ENCODE assay signal across 31 cellular contexts in genomic region chr4:60034371-60034770, GRCh38.
DNase-seq lines count a peak whose midpoint lies in the region; ATAC-seq, FAIRE-seq and TF ChIP-seq lines count a peak whose summit lies in the region.
"Had no signal": no experiment of that assay in that cellular context is flagged by ENCODE, and none has a peak within 500 bp of the region (broad histone marks: within the 10 kb centered on the region; RNA-seq: fewer than 3 reads in every experiment).

No MANE protein-coding gene starts in this region.

- H3K23me2 ChIP-seq in H1 (ENCODE audit: low read depth, low read length): no peaks in the 10 kb centered on the region

- no peak overlapping the region for H3K9ac ChIP-seq in H1 (replicated peaks in 1 of 4; ENCODE audit: extremely low read depth in 1 of 4, low read depth in 3 of 4, low read length in 3 of 4)

- CTCF ChIA-PET in H1 (lab: Charles Lee; ENCODE audit: partially characterized antibody): interaction anchor here (1.1 kb wide), 1 partner anchor 15 kb away, joined by 3 read pairs; no protein-coding TSS in a partner anchor
- CTCF ChIA-PET in CD4-positive, alpha-beta T cell (lab: Charles Lee): no interaction called here

- DNase-seq in NCI-H748 (lab: John Stamatoyannopoulos, UW; ENCODE audit: unreplicated experiment) (peak; percentile 2), NCI-H748 treated with DMSO at 0.1 percent for 48 hours (lab: John Stamatoyannopoulos, UW) (no peak), NCI-H69 (lab: John Stamatoyannopoulos, UW) (peak; percentile 66), H1 (ENCODE audit: low read depth in 1 of 2, low spot score in 2 of 2) (no peak), smooth muscle cell of the brain vasculature (ENCODE audit: low read depth, low spot score) (peak; percentile 15), sciatic nerve (ENCODE audit: low spot score) (no peak), heart left ventricle (no peak)
- no peak for DNase-seq in CD4-positive, alpha-beta T cell
- DNase-seq: activated gamma-delta T cell treated with Interleukin-2 at 50 U/mL for 16 hours; activated T-cell treated with anti-CD3 and anti-CD28 coated beads, Interleukin-2, amount 50 U/mL, for 4 hours; caudate nucleus; CD8-positive, alpha-beta memory T cell; DMS 273 treated with DMSO at 0.1 percent for 48 hours; effector memory CD4-positive, alpha-beta T cell; KG1; mesendoderm; NCI-H1105 treated with DMSO at 0.1 percent for 48 hours; posterior cingulate gyrus; right cardiac atrium; stimulated activated CD4-positive, alpha-beta T cell treated with anti-CD3 and anti-CD28 coated beads, Interleukin-4, amount 100 ng/mL, for 1 hour; T-cell; tibial artery had no signal

- H4K20me1 ChIP-seq in H1 (replicated peaks in 1 of 2; ENCODE audit: control insufficient read depth in 1 of 2, insufficient read depth in 2 of 2, low read length in 2 of 2): no peaks in the 10 kb centered on the region

- H3K27me3 Mint-ChIP-seq in CD4-positive, alpha-beta T cell: no peaks in the 10 kb centered on the region
- H3K27me3 Mint-ChIP-seq: B cell; CD8-positive, alpha-beta memory T cell; T-cell had no signal

- H3K56ac ChIP-seq in H1 (replicated peaks; ENCODE audit: insufficient read length, low read depth, low read length): no peak overlapping the region

- no peaks in the 10 kb centered on the region for H3K36me3 ChIP-seq in H1 (ENCODE audit: control insufficient read depth in 2 of 4, insufficient read depth in 4 of 4, low read length in 3 of 4)
- no peaks in the 10 kb centered on the region for H3K36me3 ChIP-seq in heart left ventricle
- H3K36me3 ChIP-seq: left lung, neutrophil, tibial artery had no signal

- peaks cover 0 to 3% (median 0%) of the 10 kb centered on the region in 4 experiments; a peak in 2 of 7 replicates for H3K4me1 ChIP-seq in H1 (replicated peaks in 1 of 4; ENCODE audit: control insufficient read depth in 3 of 4, insufficient read depth in 4 of 4, low read length in 3 of 4)
- no peaks in the 10 kb centered on the region for H3K4me1 ChIP-seq in heart left ventricle
- H3K4me1 ChIP-seq: left lung, tibial artery had no signal

- no peak overlapping the region for H2BK15ac ChIP-seq in H1 (ENCODE audit: low read length)

- H3K79me1 ChIP-seq in H1 (ENCODE audit: low read depth, low read length): no peaks in the 10 kb centered on the region

- H2AFZ ChIP-seq in H1 (ENCODE audit: low read length): peak overlapping the region; percentile 91

- POLR2A ChIA-PET in H1 (lab: Charles Lee; ENCODE audit: partially characterized antibody): no interaction called here
- POLR2A ChIA-PET in CD4-positive, alpha-beta T cell (lab: Charles Lee): no interaction called here

- no peak for FAIRE-seq in H1 (lab: Jason Lieb, UNC)
- FAIRE-seq: astrocyte, GM12892, islet of Langerhans had no signal

- H3K14ac ChIP-seq in H1 (ENCODE audit: insufficient read length): no peak overlapping the region

- H2BK5ac ChIP-seq in H1 (ENCODE audit: low read depth, low read length): no peak overlapping the region

- intact Hi-C loops in sciatic nerve (cut with DNase I): no loop called here
- intact Hi-C loops in heart left ventricle (cut with DNase I): no loop called here
- intact Hi-C loops in CD4-positive, alpha-beta T cell (cut with DNase I, micrococcal nuclease): no loop called here

- H3K27ac Mint-ChIP-seq in CD4-positive, alpha-beta T cell: no peak overlapping the region
- H3K27ac Mint-ChIP-seq: B cell, T-cell had no signal

- no peak overlapping the region for H2AK5ac ChIP-seq in H1 (ENCODE audit: low read depth, low read length)

- 89% methylated on average over 7 of the region's 7 CpGs; no CpG with 5 or more reads in 1 of the 2 experiments for WGBS in H1 (ENCODE audit: extremely low coverage in 1 of 2, insufficient coverage in 1 of 2, insufficient read length in 1 of 2, insufficient replicate concordance in 2 of 2, low coverage in 1 of 2, low lambda C conversion rate in 2 of 2, missing lambda C conversion rate in 1 of 2), 2 experiments
- 42 to 56% (median 47%) methylated on average over 7 of the region's 7 CpGs for WGBS in heart left ventricle, 4 donors

- no peak overlapping the region for H3K4me3 ChIP-seq in H1 (ENCODE audit: extremely low read depth in 1 of 4, insufficient read depth in 2 of 4, low read depth in 3 of 4, low read length in 4 of 4)
- no peak overlapping the region for H3K4me3 ChIP-seq in heart left ventricle
- H3K4me3 ChIP-seq: coronary artery, left lung, tibial artery had no signal

- no peak overlapping the region for H2BK120ac ChIP-seq in H1 (replicated peaks; ENCODE audit: low read depth, low read length)

- H2BK12ac ChIP-seq in H1 (ENCODE audit: low read depth, low read length): no peak overlapping the region

- H3K4me3 Mint-ChIP-seq in CD4-positive, alpha-beta T cell: no peak overlapping the region
- H3K4me3 Mint-ChIP-seq: activated T-cell treated with anti-CD3 and anti-CD28 coated beads, Interleukin-2, amount 50 U/mL, for 4 hours; B cell; CD8-positive, alpha-beta memory T cell; T-cell had no signal

- H2BK20ac ChIP-seq in H1 (ENCODE audit: low read length): no peak overlapping the region

- TF ChIP-seq EP300 in H1 (IDR thresholded peaks at IDR 0.05; ENCODE audit: borderline replicate concordance in 1 of 2, low read depth in 2 of 2, low read length in 2 of 2): no peak

- H3K23ac ChIP-seq in H1 (ENCODE audit: insufficient read length): no peak overlapping the region

- H4K5ac ChIP-seq in H1 (ENCODE audit: insufficient read length, low read depth, low read length): no peak overlapping the region

- TF ChIP-seq POLR2A in H1 (IDR thresholded peaks at IDR 0.05; ENCODE audit: control extremely low read depth in 1 of 2, low read depth in 2 of 2, low read length in 2 of 2) (no peak), heart left ventricle (IDR thresholded peaks at IDR 0.05) (no peak)

- H3K36me3 Mint-ChIP-seq in CD4-positive, alpha-beta T cell (ENCODE audit: low read depth): no peaks in the 10 kb centered on the region
- H3K36me3 Mint-ChIP-seq: CD8-positive, alpha-beta memory T cell; T-cell had no signal

- no peak for ATAC-seq in sciatic nerve
- no peak for ATAC-seq in heart left ventricle
- ATAC-seq in CD4-positive, alpha-beta T cell (ENCODE audit: poor library complexity): no peak
- ATAC-seq: activated T-cell treated with anti-CD3 and anti-CD28 coated beads, Interleukin-2, amount 50 U/mL, for 4 hours; HCT116; left lung; right cardiac atrium; T-cell had no signal

- H3K79me2 ChIP-seq in H1 (ENCODE audit: control insufficient read depth in 1 of 2, insufficient read depth in 2 of 2, low read length in 2 of 2): no peaks in the 10 kb centered on the region

- no peak overlapping the region for H3K4me2 ChIP-seq in H1 (ENCODE audit: insufficient read depth in 1 of 2, low read depth in 2 of 2, low read length in 2 of 2)

- no peaks in the 10 kb centered on the region for H3K27me3 ChIP-seq in H1 (replicated peaks in 1 of 4; ENCODE audit: control insufficient read depth in 3 of 4, extremely low read depth in 1 of 4, insufficient read depth in 3 of 4, low read length in 3 of 4)
- no peaks in the 10 kb centered on the region for H3K27me3 ChIP-seq in heart left ventricle
- H3K27me3 ChIP-seq in CD4-positive, alpha-beta T cell (ENCODE audit: control insufficient read depth, insufficient read depth, low read length): no peaks in the 10 kb centered on the region
- H3K27me3 ChIP-seq: left lung, neutrophil, tibial artery had no signal

- H3K9me3 Mint-ChIP-seq in CD4-positive, alpha-beta T cell: peaks cover 9% of the 10 kb centered on the region

- H3K27ac ChIP-seq in H1 (ENCODE audit: low read depth, low read length): no peak overlapping the region
- H3K27ac ChIP-seq in heart left ventricle: no peak overlapping the region
- no peak overlapping the region for H3K27ac ChIP-seq in CD4-positive, alpha-beta T cell (ENCODE audit: low read depth, low read length)
- H3K27ac ChIP-seq: coronary artery, epithelial cell of prostate, left lung, neutrophil, tibial artery had no signal

- H3K18ac ChIP-seq in H1 (ENCODE audit: extremely low read depth, low read length): no peak overlapping the region; the same call in 1 of the 2 replicates

- H4K8ac ChIP-seq in H1 (ENCODE audit: extremely low read depth, insufficient read depth, low read length): no peak overlapping the region

- TF ChIP-seq RAD21 in H1 (IDR thresholded peaks at IDR 0.05 in 1 of 2, conservative IDR thresholded peaks at IDR 0.05 in 1 of 2; ENCODE audit: low read depth in 2 of 2, low read length in 2 of 2): no peak

- H3K9me3 ChIP-seq in H1 (ENCODE audit: insufficient read depth in 2 of 2, low read depth in 1 of 2, low read length in 1 of 2) (no peaks in the 10 kb centered on the region), heart left ventricle (no peaks in the 10 kb centered on the region)
- H3K9me3 ChIP-seq in CD4-positive, alpha-beta T cell (ENCODE audit: control insufficient read depth, low read length): no peaks in the 10 kb centered on the region
- H3K9me3 ChIP-seq: neutrophil, tibial artery had no signal

- no peak overlapping the region for H4K91ac ChIP-seq in H1 (replicated peaks; ENCODE audit: insufficient read length, low read length)

- H3K4ac ChIP-seq in H1 (replicated peaks; ENCODE audit: insufficient read length, low read depth, low read length): no peak overlapping the region

- TF ChIP-seq CTCF in H1 (IDR thresholded peaks at IDR 0.05; ENCODE audit: control extremely low read depth in 1 of 3, insufficient read depth in 1 of 3, low read depth in 1 of 3, low read length in 3 of 3) (no peak), heart left ventricle (IDR thresholded peaks at IDR 0.05) (no peak)
- TF ChIP-seq CTCF in CD4-positive, alpha-beta T cell (IDR thresholded peaks at IDR 0.05): no peak

- H3K4me1 Mint-ChIP-seq in CD4-positive, alpha-beta T cell (ENCODE audit: low read depth): no peaks in the 10 kb centered on the region
- H3K4me1 Mint-ChIP-seq: B cell; CD8-positive, alpha-beta memory T cell; T-cell had no signal

TF ChIP-seq in H1, 55 proteins besides CTCF, POLR2A, EP300 and RAD21 (continues in another document):
- TF ChIP-seq KDM1A (IDR thresholded peaks at IDR 0.05; ENCODE audit: borderline replicate concordance, low read length): no peak
- TF ChIP-seq NRF1 (IDR thresholded peaks at IDR 0.05; ENCODE audit: low read depth, low read length): no peak
- TF ChIP-seq ATF2 (IDR thresholded peaks at IDR 0.05; ENCODE audit: low read length): no peak
- TF ChIP-seq SIN3A (conservative IDR thresholded peaks at IDR 0.05 in 1 of 2, IDR thresholded peaks at IDR 0.05 in 1 of 2; ENCODE audit: low read depth in 1 of 2, low read length in 2 of 2): no peak

Comparison
In these comparisons a context has a peak if more than half of its experiments do, and no peak if none do; other contexts are left out.
1. DNase-seq: peak in NCI-H748 (single experiment), NCI-H69 (single experiment) and smooth muscle cell of the brain vasculature (single experiment); none in NCI-H748 treated with DMSO at 0.1 percent for 48 hours (single experiment), H1 (0 of 2), sciatic nerve (single experiment), heart left ventricle (0 of 5) and CD4-positive, alpha-beta T cell (0 of 10).